Comparison of ENCODE assay signal across 1 cellular context in genomic region chr7:134850048-134850447, GRCh38.
TF ChIP-seq lines count a peak whose summit lies in the region.

No MANE protein-coding gene starts in this region.

TF ChIP-seq in K562, 482 proteins besides CTCF, POLR2A, EP300 and RAD21 (continued from another document):
- TF ChIP-seq ARID3B (CRISPR knock-in tag; IDR thresholded peaks at IDR 0.05; ENCODE audit: borderline replicate concordance) = no peak
- TF ChIP-seq SNAPC5 (CRISPR knock-in tag; IDR thresholded peaks at IDR 0.05) = no peak
- TF ChIP-seq BDP1 (IDR thresholded peaks at IDR 0.05; ENCODE audit: insufficient read depth, insufficient read length) = no peak
- no peak for TF ChIP-seq KLF6 (CRISPR knock-in tag; IDR thresholded peaks at IDR 0.05; ENCODE audit: borderline replicate concordance)
- TF ChIP-seq HDAC3 (IDR thresholded peaks at IDR 0.05; ENCODE audit: borderline replicate concordance, partially characterized antibody) = no peak
- TF ChIP-seq ZKSCAN1 (IDR thresholded peaks at IDR 0.05; ENCODE audit: low read depth, low read length) = no peak
- peak; percentile 81 for TF ChIP-seq RAD51 (IDR thresholded peaks at IDR 0.05; ENCODE audit: borderline replicate concordance, low read depth)
- no peak for TF ChIP-seq ZNF639 (CRISPR knock-in tag; conservative IDR thresholded peaks at IDR 0.05 in 1 of 2, IDR thresholded peaks at IDR 0.05 in 1 of 2)
